ENCODE assay signal across 23 cellular contexts in the genomic region with DNA sequence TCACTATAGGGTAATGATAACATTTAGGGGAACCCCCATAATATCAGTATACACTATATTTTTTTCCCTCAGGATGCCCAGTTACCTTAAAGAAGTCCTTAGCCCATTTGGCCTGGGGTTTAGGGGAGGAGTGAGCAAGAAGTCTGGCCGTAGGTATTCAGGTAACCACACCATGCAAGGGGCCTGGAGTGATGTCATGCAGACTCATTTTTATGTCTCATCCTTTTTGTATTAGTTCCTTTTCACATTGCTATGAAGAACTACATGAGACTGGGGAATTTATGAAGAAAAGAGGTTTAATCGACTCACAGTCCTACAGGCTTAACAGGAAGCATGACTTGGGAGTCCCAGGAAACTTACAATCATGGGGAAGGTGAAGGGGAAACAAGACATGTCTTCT. TPM values are rescaled to one million over a fixed set of nuclear protein-coding genes. Genes with fewer than 3 reads are reported as not detected.
DNase-seq lines count a peak whose midpoint lies in the region; FAIRE-seq and TF ChIP-seq lines count a peak whose summit lies in the region.
"Had no signal": no experiment of that assay in that cellular context is flagged by ENCODE, and none has a peak within 500 bp of the region (broad histone marks: within the 10 kb centered on the region; RNA-seq: fewer than 3 reads in every experiment).

No MANE protein-coding gene starts in this region.

- no peaks in the 10 kb centered on the region for H3K27me3 Mint-ChIP-seq in activated T-cell treated with anti-CD3 and anti-CD28 coated beads, Interleukin-2, amount 50 U/mL, for 24 hours
- H3K27me3 Mint-ChIP-seq in activated naive CD8-positive, alpha-beta T cell treated with anti-CD3 and anti-CD28 coated beads for 36 hours: no peaks in the 10 kb centered on the region
- no peaks in the 10 kb centered on the region for H3K27me3 Mint-ChIP-seq in nephron progenitor cell (ENCODE audit: low read depth, poor library complexity)
- H3K27me3 Mint-ChIP-seq: IgD-negative memory B cell had no signal

- H3K27me3 ChIP-seq in effector memory CD4-positive, alpha-beta T cell (replicated peaks; ENCODE audit: control insufficient read depth, insufficient read depth, low read length, poor library complexity, severe bottlenecking): no peaks in the 10 kb centered on the region
- H3K27me3 ChIP-seq: right lobe of liver, thyroid gland had no signal

- H3K36me3 Mint-ChIP-seq in activated T-cell treated with anti-CD3 and anti-CD28 coated beads, Interleukin-2, amount 50 U/mL, for 24 hours (ENCODE audit: low read depth): peaks cover 94% of the 10 kb centered on the region
- peaks cover 54% of the 10 kb centered on the region for H3K36me3 Mint-ChIP-seq in activated naive CD8-positive, alpha-beta T cell treated with anti-CD3 and anti-CD28 coated beads for 36 hours
- H3K36me3 Mint-ChIP-seq in nephron progenitor cell (ENCODE audit: low read depth): peaks cover 64% of the 10 kb centered on the region

- no peak for DNase-seq in activated T-cell treated with anti-CD3 and anti-CD28 coated beads, Interleukin-2, amount 50 U/mL, for 24 hours
- DNase-seq in activated T-cell treated with anti-CD3 and anti-CD28 coated beads for 4 hours (no peak), H54 (ENCODE audit: insufficient read length, low spot score) (no peak), nephron progenitor cell (no peak), iPS-NIHi7 (ENCODE audit: extremely low spot score) (no peak), NCI-H82 (lab: John Stamatoyannopoulos, UW) (no peak)
- DNase-seq in activated naive CD8-positive, alpha-beta T cell treated with anti-CD3 and anti-CD28 coated beads for 36 hours: no peak
- no peak for DNase-seq in effector memory CD4-positive, alpha-beta T cell
- DNase-seq: ACHN; activated CD4-positive, alpha-beta T cell treated with anti-CD3 and anti-CD28 coated beads for 1 hour; DMS53; MM.1S; NCI-H2227 treated with DMSO at 0.1 percent for 48 hours; right lobe of liver; T1000; thyroid gland had no signal

- H3K9me3 Mint-ChIP-seq in activated T-cell treated with anti-CD3 and anti-CD28 coated beads, Interleukin-2, amount 50 U/mL, for 24 hours: peaks cover 2% of the 10 kb centered on the region
- H3K9me3 Mint-ChIP-seq in activated naive CD8-positive, alpha-beta T cell treated with anti-CD3 and anti-CD28 coated beads for 36 hours: no peaks in the 10 kb centered on the region
- H3K9me3 Mint-ChIP-seq in nephron progenitor cell: no peaks in the 10 kb centered on the region
- H3K9me3 Mint-ChIP-seq: IgD-negative memory B cell had no signal

- H3K27ac Mint-ChIP-seq in activated T-cell treated with anti-CD3 and anti-CD28 coated beads, Interleukin-2, amount 50 U/mL, for 24 hours: peak overlapping the region; percentile 94
- peak overlapping the region; percentile 90 for H3K27ac Mint-ChIP-seq in activated naive CD8-positive, alpha-beta T cell treated with anti-CD3 and anti-CD28 coated beads for 36 hours
- H3K27ac Mint-ChIP-seq in nephron progenitor cell: peak overlapping the region; percentile 79

- peaks cover 70% of the 10 kb centered on the region for H3K4me1 Mint-ChIP-seq in activated T-cell treated with anti-CD3 and anti-CD28 coated beads, Interleukin-2, amount 50 U/mL, for 24 hours (ENCODE audit: low read depth)
- H3K4me1 Mint-ChIP-seq in activated naive CD8-positive, alpha-beta T cell treated with anti-CD3 and anti-CD28 coated beads for 36 hours: peaks cover 60% of the 10 kb centered on the region
- no peaks in the 10 kb centered on the region for H3K4me1 Mint-ChIP-seq in nephron progenitor cell

- H3K4me3 ChIP-seq in effector memory CD4-positive, alpha-beta T cell (ENCODE audit: insufficient read depth, low read depth, low read length, poor library complexity, severe bottlenecking): no peak overlapping the region
- H3K4me3 ChIP-seq: lung, right lobe of liver, thyroid gland had no signal

- no peak for TF ChIP-seq CTCF in nephron progenitor cell (IDR thresholded peaks at IDR 0.05)

- H3K4me1 ChIP-seq in effector memory CD4-positive, alpha-beta T cell (ENCODE audit: control insufficient read depth, insufficient read depth, low read length, poor library complexity, severe bottlenecking): no peaks in the 10 kb centered on the region
- H3K4me1 ChIP-seq: parathyroid adenoma, right lobe of liver, thyroid gland had no signal

- peak overlapping the region; percentile 16 for H3K4me3 Mint-ChIP-seq in activated T-cell treated with anti-CD3 and anti-CD28 coated beads, Interleukin-2, amount 50 U/mL, for 24 hours
- no peak overlapping the region for H3K4me3 Mint-ChIP-seq in activated naive CD8-positive, alpha-beta T cell treated with anti-CD3 and anti-CD28 coated beads for 36 hours
- no peak overlapping the region for H3K4me3 Mint-ChIP-seq in nephron progenitor cell

- H3K36me3 ChIP-seq in effector memory CD4-positive, alpha-beta T cell (ENCODE audit: control insufficient read depth, insufficient read depth, low read length): peaks cover 41% of the 10 kb centered on the region

- no peak for TF ChIP-seq POLR2A in H54 (IDR thresholded peaks at IDR 0.05; ENCODE audit: low read depth, low read length)

- H3K9me3 ChIP-seq in effector memory CD4-positive, alpha-beta T cell (ENCODE audit: control insufficient read depth, low read length): no peaks in the 10 kb centered on the region
- H3K9me3 ChIP-seq: right lobe of liver, thyroid gland had no signal

- FAIRE-seq in H54 (lab: Jason Lieb, UNC): peak; percentile 20
- FAIRE-seq: astrocyte, GM12892, islet of Langerhans had no signal

- no peak overlapping the region for H3K27ac ChIP-seq in effector memory CD4-positive, alpha-beta T cell (ENCODE audit: insufficient read depth, low read length, poor library complexity, severe bottlenecking)
- H3K27ac ChIP-seq: C4-2B, parathyroid adenoma, right lobe of liver, thyroid gland had no signal

RNA-seq across cellular contexts. Expression of gene TPP2, which starts 12.2 kb away (rescaled TPM):
- total RNA-seq in activated naive CD8-positive, alpha-beta T cell treated with anti-CD3 and anti-CD28 coated beads for 36 hours: 10 to 100 TPM; 78.4 to 84.0 TPM
